ENCODE assay signal across 21 cellular contexts in genomic region chr5:33330992-33331391, GRCh38.
A peak's percentile ranks its signal among the peaks of the same experiment; 100 is the strongest.
DNase-seq lines count a peak whose midpoint lies in the region; ATAC-seq, FAIRE-seq and TF ChIP-seq lines count a peak whose summit lies in the region.
"Had no signal": no experiment of that assay in that cellular context is flagged by ENCODE, and none has a peak within 500 bp of the region (broad histone marks: within the 10 kb centered on the region; RNA-seq: fewer than 3 reads in every experiment).

No MANE protein-coding gene starts in this region.

- dilution Hi-C loops in IMR-90 (cut with HindIII; ENCODE audit: low sequenced_read_pairs, unreplicated experiment): no loop called here

- H3K9me3 Mint-ChIP-seq in astrocyte (ENCODE audit: unreplicated experiment): no peaks in the 10 kb centered on the region
- H3K9me3 Mint-ChIP-seq in nephron: no peaks in the 10 kb centered on the region

- ATAC-seq in IMR-90 (ENCODE audit: low read depth) (no peak), HG03135 (IDR thresholded peaks at IDR 0.05; ENCODE audit: unreplicated experiment) (no peak)
- ATAC-seq: HepG2 had no signal

- intact Hi-C loops in IMR-90 (cut with micrococcal nuclease): no loop called here
- intact Hi-C loops in adrenal gland (cut with DNase I): no loop called here

- H3K4me1 ChIP-seq in IMR-90 (ENCODE audit: control insufficient read depth, insufficient read depth, low read length): no peaks in the 10 kb centered on the region
- no peaks in the 10 kb centered on the region for H3K4me1 ChIP-seq in astrocyte (ENCODE audit: insufficient read depth, low read length)
- peaks cover 0 to 9% of the 10 kb centered on the region in 2 donors for H3K4me1 ChIP-seq in adrenal gland (replicated peaks in 1 of 2)
- H3K4me1 ChIP-seq: HAP-1 had no signal

- no peak overlapping the region for H4K8ac ChIP-seq in IMR-90 (ENCODE audit: low read depth in 2 of 2, low read length in 2 of 2)

- no peak overlapping the region for H2BK120ac ChIP-seq in IMR-90 (ENCODE audit: low read depth, low read length)

- H3K4me3 Mint-ChIP-seq in astrocyte (ENCODE audit: unreplicated experiment) (no peak overlapping the region), nephron (no peak overlapping the region)
- H3K4me3 Mint-ChIP-seq: B cell; CD4-positive, alpha-beta T cell had no signal

- TF ChIP-seq POLR2A in IMR-90 (IDR thresholded peaks at IDR 0.05; ENCODE audit: low read depth, low read length) (no peak), adrenal gland (IDR thresholded peaks at IDR 0.05) (no peak)

- no peak overlapping the region for H2BK5ac ChIP-seq in IMR-90 (ENCODE audit: low read depth, low read length, poor library complexity, severe bottlenecking)

- no peak for TF ChIP-seq RAD21 in IMR-90 (IDR thresholded peaks at IDR 0.05; ENCODE audit: low read length)

- H3K36me3 Mint-ChIP-seq in astrocyte (ENCODE audit: low read depth, unreplicated experiment) (no peaks in the 10 kb centered on the region), nephron (ENCODE audit: low read depth) (no peaks in the 10 kb centered on the region)

- BruUV-seq in IMR-90 (replicated peaks; lab: Mats Ljungman, UMichigan): no TSS peak

- H3K4me3 ChIP-seq in IMR-90 (ENCODE audit: insufficient read depth, low read depth, low read length) (no peak overlapping the region), astrocyte (ENCODE audit: insufficient read depth, low read depth, low read length) (no peak overlapping the region), adrenal gland (no peak overlapping the region), coronary artery (no peak overlapping the region)
- H3K4me3 ChIP-seq: HAP-1 had no signal

- TF ChIP-seq CTCF in IMR-90 (conservative IDR thresholded peaks at IDR 0.05; ENCODE audit: low read depth, low read length) (no peak), astrocyte (IDR thresholded peaks at IDR 0.05; ENCODE audit: insufficient read depth, low read depth, low read length) (no peak), nephron (IDR thresholded peaks at IDR 0.05; ENCODE audit: unreplicated experiment in 3 of 3) (no peak), adrenal gland (IDR thresholded peaks at IDR 0.05) (no peak), coronary artery (IDR thresholded peaks at IDR 0.05) (no peak)

- H2AFZ ChIP-seq in IMR-90 (replicated peaks; ENCODE audit: low read length, poor library complexity): no peak overlapping the region
- no peak overlapping the region for H2AFZ ChIP-seq in astrocyte (ENCODE audit: low read depth, low read length)

- H2AK5ac ChIP-seq in IMR-90 (ENCODE audit: low read depth, low read length): no peak overlapping the region

- no peaks in the 10 kb centered on the region for H3K27me3 ChIP-seq in IMR-90 (ENCODE audit: control insufficient read depth, insufficient read depth, low read length)
- no peaks in the 10 kb centered on the region for H3K27me3 ChIP-seq in astrocyte (ENCODE audit: insufficient read depth, low read length)
- H3K27me3 ChIP-seq in adrenal gland: no peaks in the 10 kb centered on the region

- peak overlapping the region; percentile 11; the same call in 1 of the 2 replicates for H4K5ac ChIP-seq in IMR-90 (ENCODE audit: low read depth, low read length)

- no peaks in the 10 kb centered on the region for H3K79me1 ChIP-seq in IMR-90 (ENCODE audit: low read depth in 1 of 2, low read length in 2 of 2)

- H3K56ac ChIP-seq in IMR-90 (ENCODE audit: extremely low read depth, insufficient read depth, low read length): no peak overlapping the region

- no peak overlapping the region for H3K27ac ChIP-seq in IMR-90 (ENCODE audit: insufficient read depth, low read length)
- no peak overlapping the region for H3K27ac ChIP-seq in astrocyte (ENCODE audit: low read depth, low read length)
- no peak overlapping the region for H3K27ac ChIP-seq in adrenal gland
- no peak overlapping the region for H3K27ac ChIP-seq in coronary artery

- H4K91ac ChIP-seq in IMR-90 (ENCODE audit: insufficient read depth, low read depth, low read length): no peak overlapping the region

- H3K18ac ChIP-seq in IMR-90 (ENCODE audit: low read depth, low read length): 0 out of 2 replicates have a peak overlapping the region, but pooled peaks have one; percentile 59

- DNase-seq in IMR-90 (no peak), astrocyte (ENCODE audit: low read depth) (peak; percentile 65), adrenal gland (no peak), coronary artery (ENCODE audit: low spot score) (no peak), DMS79 (lab: John Stamatoyannopoulos, UW) (no peak)
- DNase-seq: ACHN; C1 segment of cervical spinal cord; Calu3; CD4-positive, alpha-beta T cell; DMS 273 treated with DMSO at 0.1 percent for 48 hours; DMS79 treated with DMSO at 0.1 percent for 48 hours; EL; GOT3 had no signal

- H2BK15ac ChIP-seq in IMR-90 (ENCODE audit: low read depth, low read length): no peak overlapping the region

- H3K9ac ChIP-seq in IMR-90 (ENCODE audit: low read depth, low read length): no peak overlapping the region
- no peak overlapping the region for H3K9ac ChIP-seq in astrocyte (ENCODE audit: low read length)

- H3K23ac ChIP-seq in IMR-90 (ENCODE audit: low read depth, low read length): no peak overlapping the region

- H3K4me1 Mint-ChIP-seq in astrocyte (ENCODE audit: low read depth, unreplicated experiment) (no peaks in the 10 kb centered on the region), nephron (peaks cover 24% of the 10 kb centered on the region)

- no peaks in the 10 kb centered on the region for H3K9me3 ChIP-seq in IMR-90 (ENCODE audit: control insufficient read depth, insufficient read depth, low read length)
- H3K9me3 ChIP-seq in astrocyte (ENCODE audit: insufficient read depth, low read depth, low read length): no peaks in the 10 kb centered on the region
- no peaks in the 10 kb centered on the region for H3K9me3 ChIP-seq in adrenal gland (replicated peaks in 1 of 3)
- H3K9me3 ChIP-seq: HAP-1 had no signal

- H3K4ac ChIP-seq in IMR-90 (ENCODE audit: low read depth, low read length): no peak overlapping the region

- no peak overlapping the region for H3K27ac Mint-ChIP-seq in astrocyte (ENCODE audit: unreplicated experiment)
- H3K27ac Mint-ChIP-seq in nephron: peak overlapping the region; percentile 35 to 81 (median 74)
- H3K27ac Mint-ChIP-seq: B cell; CD4-positive, alpha-beta T cell had no signal

- H3K79me2 ChIP-seq in astrocyte (ENCODE audit: insufficient read depth, low read length): no peaks in the 10 kb centered on the region

- no peak overlapping the region for H2AK9ac ChIP-seq in IMR-90 (replicated peaks; ENCODE audit: low read depth, low read length, poor library complexity)

- no peak overlapping the region for H2BK20ac ChIP-seq in IMR-90 (ENCODE audit: low read depth, low read length)

- in situ Hi-C loops in IMR-90 (cut with MboI; ENCODE audit: low sequenced_read_pairs): no loop called here

- H3K36me3 ChIP-seq in IMR-90 (ENCODE audit: control insufficient read depth, insufficient read depth, low read length) (no peaks in the 10 kb centered on the region), astrocyte (ENCODE audit: insufficient read depth, low read length) (no peaks in the 10 kb centered on the region), adrenal gland (replicated peaks in 1 of 2) (no peaks in the 10 kb centered on the region)
- H3K36me3 ChIP-seq: HAP-1 had no signal

- H4K20me1 ChIP-seq in IMR-90 (ENCODE audit: insufficient read depth, low read length): no peaks in the 10 kb centered on the region
- no peaks in the 10 kb centered on the region for H4K20me1 ChIP-seq in astrocyte (ENCODE audit: insufficient read depth, low read length)

- H3K4me2 ChIP-seq in IMR-90 (ENCODE audit: low read depth, low read length) (no peak overlapping the region), astrocyte (ENCODE audit: low read length) (no peak overlapping the region)

- CTCF ChIA-PET in IMR-90 (lab: Yijun Ruan, JAX): no interaction called here

- H3K14ac ChIP-seq in IMR-90 (replicated peaks; ENCODE audit: low read depth, low read length): no peak overlapping the region

- POLR2A ChIA-PET in IMR-90 (lab: Charles Lee; ENCODE audit: unreplicated experiment): no interaction called here

- FAIRE-seq in astrocyte (lab: Jason Lieb, UNC): no peak
- FAIRE-seq: G401.6, GM12891, HepG2, HTR-8/SVneo had no signal

- H3K27me3 Mint-ChIP-seq in astrocyte (ENCODE audit: low read depth, unreplicated experiment) (no peaks in the 10 kb centered on the region), nephron (ENCODE audit: low read depth) (no peaks in the 10 kb centered on the region)
- H3K27me3 Mint-ChIP-seq: CD4-positive, alpha-beta T cell had no signal

- H3K9me1 ChIP-seq in IMR-90 (ENCODE audit: insufficient read depth, low read length): no peaks in the 10 kb centered on the region

TF ChIP-seq in IMR-90, 13 proteins besides CTCF, POLR2A, EP300 and RAD21:
- TF ChIP-seq CEBPB (IDR thresholded peaks at IDR 0.05; ENCODE audit: low read depth, low read length): no peak
- TF ChIP-seq BHLHE40 (IDR thresholded peaks at IDR 0.05; ENCODE audit: low read depth, low read length): no peak
- no peak for TF ChIP-seq MXI1 (IDR thresholded peaks at IDR 0.05; ENCODE audit: borderline replicate concordance, low read depth, low read length)
- TF ChIP-seq SMC3 (IDR thresholded peaks at IDR 0.05; ENCODE audit: low read depth, low read length): no peak
- TF ChIP-seq RFX5 (IDR thresholded peaks at IDR 0.05; ENCODE audit: low read depth, low read length): no peak
- no peak for TF ChIP-seq MAFK (IDR thresholded peaks at IDR 0.05; ENCODE audit: low read depth, low read length)
- TF ChIP-seq MAZ (IDR thresholded peaks at IDR 0.05; ENCODE audit: borderline replicate concordance, low read depth, low read length): no peak
- no peak for TF ChIP-seq NFE2L2 (IDR thresholded peaks at IDR 0.05; ENCODE audit: low read depth, low read length)
